8 cellular contexts compared by ENCODE assay signal in genomic region chr7:44044315-44045225, GRCh38.
DNase-seq lines count a peak whose midpoint lies in the region; ATAC-seq and TF ChIP-seq lines count a peak whose summit lies in the region.

DBNL (plus strand) TSS chr7:44044702; CDS start chr7:44044738, 36 bp downstream.

- H3K4me1 Mint-ChIP-seq in activated T-cell treated with anti-CD3 and anti-CD28 coated beads, Interleukin-2, amount 50 U/mL, for 24 hours (ENCODE audit: low read depth), result peaks cover 55% of the 10 kb centered on the region

- H3K27ac Mint-ChIP-seq in activated T-cell treated with anti-CD3 and anti-CD28 coated beads, Interleukin-2, amount 50 U/mL, for 24 hours, result peak within 1 kb of the TSS; percentile 91

- no peaks in the 10 kb centered on the region for H3K9me3 Mint-ChIP-seq in activated T-cell treated with anti-CD3 and anti-CD28 coated beads, Interleukin-2, amount 50 U/mL, for 24 hours

- H3K4me3 ChIP-seq in HUES6 (ENCODE audit: low read depth, low read length) (peak within 1 kb of the TSS; percentile 96), muscle layer of colon (ENCODE audit: low read depth in 1 of 2, low read length in 2 of 2) (peak within 1 kb of the TSS; percentile 64 to 92)

- H3K27ac ChIP-seq in HUES6 (ENCODE audit: low read depth, low read length), result peak within 1 kb of the TSS; percentile 51; the same call in 1 of the 2 replicates
- peak within 1 kb of the TSS; percentile 86 for H3K27ac ChIP-seq in muscle layer of colon (ENCODE audit: low read depth, low read length)

- peaks cover 53% of the 10 kb centered on the region for H3K36me3 Mint-ChIP-seq in activated T-cell treated with anti-CD3 and anti-CD28 coated beads, Interleukin-2, amount 50 U/mL, for 24 hours (ENCODE audit: low read depth)

- DNase-seq in D341Med (ENCODE audit: low spot score) (peak; percentile 95), OCI-M2 (lab: John Stamatoyannopoulos, UW; ENCODE audit: unreplicated experiment) (peak; percentile 24), erythroblast (lab: John Stamatoyannopoulos, UW) (peak; percentile 90 to 92)
- peak; percentile 95 for DNase-seq in activated T-cell treated with anti-CD3 and anti-CD28 coated beads, Interleukin-2, amount 50 U/mL, for 24 hours
- DNase-seq in stimulated activated CD8-positive, alpha-beta memory T cell treated with anti-CD3 and anti-CD28 coated beads, Interleukin-7, amount 100 ng/mL, for 1 hour (ENCODE audit: low read depth in 2 of 2), result peak; percentile 82 to 85

- ATAC-seq in GM21390 (IDR thresholded peaks at IDR 0.05; ENCODE audit: unreplicated experiment), result peak; percentile 66

- H3K36me3 ChIP-seq in HUES6 (ENCODE audit: control insufficient read depth, insufficient read depth, low read length) (peaks cover 12% of the 10 kb centered on the region), muscle layer of colon (ENCODE audit: insufficient read depth, low read length) (peaks cover 12% of the 10 kb centered on the region)

- H3K9ac ChIP-seq in HUES6 (ENCODE audit: low read length) (peak within 1 kb of the TSS; percentile 80), muscle layer of colon (ENCODE audit: low read length) (peak within 1 kb of the TSS; percentile 82)

- peaks cover 8% of the 10 kb centered on the region for H3K4me1 ChIP-seq in HUES6 (ENCODE audit: control insufficient read depth, insufficient read depth, low read length)
- H3K4me1 ChIP-seq in muscle layer of colon (ENCODE audit: insufficient read depth, low read length), result peaks cover 24% of the 10 kb centered on the region

- no peaks in the 10 kb centered on the region for H3K9me3 ChIP-seq in HUES6 (ENCODE audit: control insufficient read depth, insufficient read depth, low read depth, low read length)
- H3K9me3 ChIP-seq in muscle layer of colon (ENCODE audit: low read length), result no peaks in the 10 kb centered on the region

- H3K27me3 ChIP-seq in HUES6 (ENCODE audit: control insufficient read depth, insufficient read depth, low read length) (peaks cover 23% of the 10 kb centered on the region), muscle layer of colon (ENCODE audit: control insufficient read depth in 1 of 2, insufficient read depth in 2 of 2, low read length in 2 of 2) (no peaks in the 10 kb centered on the region)

- TF ChIP-seq POLR2A in erythroblast (IDR thresholded peaks at IDR 0.05; ENCODE audit: low read length), result peak; percentile 93

- H3K27me3 Mint-ChIP-seq in activated T-cell treated with anti-CD3 and anti-CD28 coated beads, Interleukin-2, amount 50 U/mL, for 24 hours, result no peaks in the 10 kb centered on the region

- H3K4me3 Mint-ChIP-seq in activated T-cell treated with anti-CD3 and anti-CD28 coated beads, Interleukin-2, amount 50 U/mL, for 24 hours, result peak within 1 kb of the TSS; percentile 90

Comparison
In these comparisons a context has a peak if more than half of its experiments do, and no peak if none do; other contexts are left out.
1. Peak in every context shown above with its lines: DNase-seq, ATAC-seq, H3K4me3 ChIP-seq and H3K27ac ChIP-seq.
2. DNase-seq: peak in every context shown above with its lines; median percentile 95 in D341Med; 95 in activated T-cell treated with anti-CD3 and anti-CD28 coated beads, Interleukin-2, amount 50 U/mL, for 24 hours; 91 in erythroblast; 84 in stimulated activated CD8-positive, alpha-beta memory T cell treated with anti-CD3 and anti-CD28 coated beads, Interleukin-7, amount 100 ng/mL, for 1 hour; 24 in OCI-M2.